8 cellular contexts compared by ENCODE assay signal in the genomic region with DNA sequence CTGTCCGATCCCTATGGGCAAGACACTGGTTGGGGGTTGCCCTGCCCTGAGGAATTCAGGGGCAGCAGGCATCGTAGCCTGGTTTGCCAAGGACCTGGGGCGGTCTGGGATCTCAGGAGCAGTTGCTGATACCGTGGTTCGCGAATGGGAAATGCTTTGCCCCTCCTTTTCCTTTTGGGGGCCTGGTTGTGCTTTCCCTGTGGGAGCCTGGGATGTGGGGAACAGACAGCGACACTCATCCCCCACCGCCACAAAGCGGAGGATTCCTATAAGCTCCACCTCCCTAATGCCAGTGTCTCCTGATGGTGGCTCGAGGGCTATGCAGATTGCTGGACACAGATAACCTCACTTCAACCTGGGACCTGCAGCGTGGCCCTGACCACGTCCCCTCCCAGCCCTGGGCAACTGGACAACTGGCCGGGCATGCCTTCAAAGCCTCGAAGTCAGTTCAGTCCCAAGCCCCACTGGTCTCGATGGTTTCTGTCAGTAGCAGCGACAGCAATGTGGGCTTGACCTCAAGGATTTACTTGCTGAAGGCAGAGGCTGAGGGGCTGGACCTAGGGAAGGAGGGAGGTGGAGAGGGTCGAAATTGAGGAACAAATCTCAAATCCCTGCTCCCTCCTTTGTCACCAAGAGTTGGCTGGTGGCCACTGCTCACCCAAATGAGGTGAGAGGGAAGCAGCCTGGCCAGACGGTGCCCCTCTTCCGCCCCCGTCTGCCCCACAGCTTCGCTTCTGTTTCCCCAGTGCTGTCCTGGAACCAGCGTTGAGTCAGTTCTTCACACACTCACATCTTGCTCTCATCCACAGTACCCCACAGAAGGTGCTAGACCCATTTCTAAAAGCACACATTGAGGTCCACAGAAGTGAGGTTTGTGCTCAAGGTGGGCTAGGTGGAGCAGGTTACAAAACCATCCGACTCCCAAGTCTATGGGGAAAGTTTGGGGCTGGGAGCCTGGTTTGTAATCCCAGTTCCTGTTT. TPM values are rescaled to one million over a fixed set of nuclear protein-coding genes. Genes with fewer than 3 reads are reported as not detected.
A peak's percentile ranks its signal among the peaks of the same experiment; 100 is the strongest.
DNase-seq lines count a peak whose midpoint lies in the region; ATAC-seq, FAIRE-seq and TF ChIP-seq lines count a peak whose summit lies in the region.

No MANE protein-coding gene starts in this region.

- no peaks in the 10 kb centered on the region for H3K9me3 Mint-ChIP-seq in activated naive CD8-positive, alpha-beta T cell (ENCODE audit: low read depth)
- H3K9me3 Mint-ChIP-seq in stimulated activated naive CD8-positive, alpha-beta T cell treated with anti-CD3 and anti-CD28 coated beads, Interleukin-15, amount 100 ng/mL, for 72 hours, result no peaks in the 10 kb centered on the region

- H3K36me3 ChIP-seq in keratinocyte (ENCODE audit: control insufficient read depth in 2 of 2, extremely low read depth in 1 of 2, insufficient read depth in 2 of 2, low read length in 2 of 2), result peaks cover 2 to 18% of the 10 kb centered on the region in 2 experiments

- H3K4me2 ChIP-seq in keratinocyte (ENCODE audit: control insufficient read depth, extremely low read depth, insufficient read depth, low read depth, low read length), result peak overlapping the region; percentile 98

- no peak for ATAC-seq in stimulated activated naive CD8-positive, alpha-beta T cell treated with anti-CD3 and anti-CD28 coated beads, Interleukin-15, amount 100 ng/mL, for 72 hours
- no peak for ATAC-seq in GM21576 (IDR thresholded peaks at IDR 0.05; ENCODE audit: unreplicated experiment)

- no peaks in the 10 kb centered on the region for H3K9me3 ChIP-seq in keratinocyte (ENCODE audit: control insufficient read depth, low read depth, low read length)

- peaks cover 13% of the 10 kb centered on the region for H3K4me1 ChIP-seq in keratinocyte (ENCODE audit: control insufficient read depth, extremely low read depth, insufficient read depth, low read length)

- no peaks in the 10 kb centered on the region for H3K9me1 ChIP-seq in keratinocyte (ENCODE audit: control insufficient read depth, extremely low read depth, insufficient read depth, low read length)

- H3K27ac Mint-ChIP-seq in activated naive CD8-positive, alpha-beta T cell, result peak overlapping the region; percentile 98
- peak overlapping the region; percentile 100 for H3K27ac Mint-ChIP-seq in stimulated activated naive CD8-positive, alpha-beta T cell treated with anti-CD3 and anti-CD28 coated beads, Interleukin-15, amount 100 ng/mL, for 72 hours

- no peaks in the 10 kb centered on the region for H3K27me3 Mint-ChIP-seq in activated naive CD8-positive, alpha-beta T cell
- H3K27me3 Mint-ChIP-seq in stimulated activated naive CD8-positive, alpha-beta T cell treated with anti-CD3 and anti-CD28 coated beads, Interleukin-15, amount 100 ng/mL, for 72 hours, result no peaks in the 10 kb centered on the region

- H3K4me3 ChIP-seq in keratinocyte (ENCODE audit: control insufficient read depth in 2 of 3, extremely low read depth in 1 of 3, insufficient read depth in 2 of 3, low read depth in 1 of 3, low read length in 3 of 3), result peak overlapping the region; percentile 78 to 94 (median 90)

- no peak for FAIRE-seq in keratinocyte (lab: Jason Lieb, UNC)

- TF ChIP-seq CTCF in keratinocyte (optimal IDR thresholded peaks at IDR 0.05 in 1 of 3, IDR thresholded peaks at IDR 0.05 in 1 of 3, conservative IDR thresholded peaks at IDR 0.05 in 1 of 3; ENCODE audit: extremely low read depth in 1 of 3, insufficient read depth in 2 of 3, low read length in 3 of 3), result no peak

- dilution Hi-C loops in keratinocyte (cut with MboI; ENCODE audit: extremely low pct_ligation_motif_present, low sequenced_read_pairs), result no loop called here

- peak overlapping the region; percentile 98 for H3K9ac ChIP-seq in keratinocyte (ENCODE audit: control insufficient read depth, extremely low read depth, insufficient read depth, low read length)

- H3K4me3 Mint-ChIP-seq in activated naive CD8-positive, alpha-beta T cell, result peak overlapping the region; percentile 95
- peak overlapping the region; percentile 99 to 100 for H3K4me3 Mint-ChIP-seq in stimulated activated naive CD8-positive, alpha-beta T cell treated with anti-CD3 and anti-CD28 coated beads, Interleukin-15, amount 100 ng/mL, for 72 hours

- H3K36me3 Mint-ChIP-seq in activated naive CD8-positive, alpha-beta T cell, result peaks cover 3% of the 10 kb centered on the region

- no peak overlapping the region for H2AFZ ChIP-seq in keratinocyte (ENCODE audit: control insufficient read depth, low read length)

- peaks cover 26% of the 10 kb centered on the region for H4K20me1 ChIP-seq in keratinocyte (ENCODE audit: control insufficient read depth, extremely low read depth, insufficient read depth, low read length)

- peak overlapping the region; percentile 90 for H3K27ac ChIP-seq in keratinocyte (ENCODE audit: control insufficient read depth, insufficient read depth, low read length)

- DNase-seq in NCI-H82 (lab: John Stamatoyannopoulos, UW) (peak; percentile 23), NCI-H82 treated with DMSO at 0.1 percent for 48 hours (lab: John Stamatoyannopoulos, UW; ENCODE audit: unreplicated experiment) (no peak), keratinocyte (ENCODE audit: low read depth, low spot score) (no peak), DMS114 treated with DMSO at 0.1 percent for 48 hours (lab: John Stamatoyannopoulos, UW; ENCODE audit: unreplicated experiment) (no peak), cortex of kidney (lab: John Stamatoyannopoulos, UW) (no peak)
- DNase-seq in stimulated activated naive CD8-positive, alpha-beta T cell treated with anti-CD3 and anti-CD28 coated beads, Interleukin-15, amount 100 ng/mL, for 72 hours, result peak in 1 of 2 donors; percentile 20

- peaks cover 27% of the 10 kb centered on the region for H3K79me2 ChIP-seq in keratinocyte (ENCODE audit: control insufficient read depth, insufficient read depth, low read length)

- peaks cover 32% of the 10 kb centered on the region for H3K4me1 Mint-ChIP-seq in activated naive CD8-positive, alpha-beta T cell (ENCODE audit: low read depth)
- H3K4me1 Mint-ChIP-seq in stimulated activated naive CD8-positive, alpha-beta T cell treated with anti-CD3 and anti-CD28 coated beads, Interleukin-15, amount 100 ng/mL, for 72 hours, result peaks cover 56% of the 10 kb centered on the region

- H3K27me3 ChIP-seq in keratinocyte (ENCODE audit: control insufficient read depth, extremely low read depth, insufficient read depth, low read length), result no peaks in the 10 kb centered on the region

RNA-seq across cellular contexts. Expression of a gene that starts 3.5 kb away (rescaled TPM):
- polyA plus RNA-seq in keratinocyte, result 11.2 to 23.1 TPM (median 15.8 TPM) in 3 replicates
- polyA plus RNA-seq in keratinocyte (2011; ENCODE audit: low read depth), result 29.3 TPM
- 8.5 and 17.2 TPM in 2 replicates for polyA plus RNA-seq in keratinocyte (2011; cell fraction: cytosol; rRNA removed)
- polyA plus RNA-seq in keratinocyte (2011; cell fraction: nucleus; rRNA removed), result 15.7 and 21.8 TPM in 2 replicates
- polyA plus RNA-seq in keratinocyte (2012; ENCODE audit: low replicate concordance), result 20.9 and 67.3 TPM in 2 replicates
- polyA minus RNA-seq in keratinocyte, result 3.1 to 4.4 TPM (median 4.1 TPM) in 3 replicates
- 61.0 TPM for polyA minus RNA-seq in keratinocyte (2011; cell fraction: cytosol; rRNA and poly(A)+ RNA removed)
- 16.2 and 23.4 TPM in 2 replicates for polyA minus RNA-seq in keratinocyte (2011; cell fraction: nucleus; rRNA and poly(A)+ RNA removed)

RNA-seq across cellular contexts. Expression of a gene that starts 40.6 kb away (rescaled TPM):
- polyA plus RNA-seq in keratinocyte, result 48.7 to 77.3 TPM (median 62.3 TPM) in 3 replicates
- polyA plus RNA-seq in keratinocyte (2011; ENCODE audit: low read depth), result 33.8 TPM
- polyA plus RNA-seq in keratinocyte (2011; cell fraction: cytosol; rRNA removed), result 70.2 and 70.3 TPM in 2 replicates
- polyA plus RNA-seq in keratinocyte (2011; cell fraction: nucleus; rRNA removed), result 95.5 and 103 TPM in 2 replicates
- polyA plus RNA-seq in keratinocyte (2012; ENCODE audit: low replicate concordance), result 45.3 and 52.4 TPM in 2 replicates
- polyA minus RNA-seq in keratinocyte, result 117 to 209 TPM (median 146 TPM) in 3 replicates
- 103 TPM for polyA minus RNA-seq in keratinocyte (2011; cell fraction: cytosol; rRNA and poly(A)+ RNA removed)
- polyA minus RNA-seq in keratinocyte (2011; cell fraction: nucleus; rRNA and poly(A)+ RNA removed), result 42.4 and 47.5 TPM in 2 replicates
